ENCODE assay signal across 23 cellular contexts in the genomic region with DNA sequence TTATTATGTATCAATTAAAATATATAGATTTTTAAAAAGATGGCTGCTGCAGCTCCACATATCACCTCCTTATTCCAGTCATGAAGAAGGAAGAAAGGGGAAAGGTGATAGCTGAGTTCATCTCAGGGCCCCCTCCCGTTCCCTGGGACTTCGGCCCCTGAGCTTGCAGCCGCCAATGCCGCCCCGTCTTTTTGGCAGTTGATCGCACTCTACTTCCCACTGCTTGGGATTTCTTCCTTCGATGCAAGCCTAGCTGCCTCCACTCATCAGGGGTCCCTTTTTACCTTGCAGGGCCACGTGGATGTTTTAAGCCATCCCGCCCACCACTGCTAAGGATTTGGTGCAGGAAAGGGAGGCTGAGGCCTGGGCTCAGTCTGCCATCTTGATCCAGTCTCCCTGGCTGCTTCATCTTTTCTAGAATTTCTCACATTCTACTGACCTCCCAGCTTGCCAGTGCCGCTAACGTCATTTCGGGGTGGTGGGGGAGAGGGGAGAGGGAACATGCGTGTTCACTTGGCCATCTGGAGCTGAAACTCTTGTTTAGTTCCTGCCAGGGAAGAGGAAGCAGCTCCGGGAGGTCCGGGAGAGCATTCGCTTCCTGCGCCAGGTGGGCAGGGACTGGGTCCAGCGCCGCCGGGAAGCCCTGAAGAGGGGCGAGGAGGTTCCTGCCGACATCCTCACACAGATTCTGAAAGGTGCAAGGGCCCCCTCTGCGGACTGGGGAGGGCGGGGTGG.
"Had no signal": no experiment of that assay in that cellular context is flagged by ENCODE, and none has a peak within 500 bp of the region (broad histone marks: within the 10 kb centered on the region; RNA-seq: fewer than 3 reads in every experiment).

No MANE protein-coding gene starts in this region.

- H3K27ac ChIP-seq: body of pancreas, colonic mucosa, left ventricle myocardium inferior, neural progenitor cell, pancreas, SK-N-MC, thyroid gland, uterus had no signal

- H3K36me3 Mint-ChIP-seq: activated naive CD8-positive, alpha-beta T cell treated with anti-CD3 and anti-CD28 coated beads for 36 hours; memory B cell; naive B cell had no signal

- H3K36me3 ChIP-seq: colonic mucosa, left ventricle myocardium inferior, neural progenitor cell, pancreas, thyroid gland, uterus had no signal

- H3K27me3 ChIP-seq: body of pancreas, colonic mucosa, neural progenitor cell, pancreas, thyroid gland, uterus had no signal

- H3K9me3 Mint-ChIP-seq: T-helper 2 cell treated with Interferon-gamma antibody and Interleukin-4, amounts not matched to agents 5 μg/mL and 100 μg/mL, for 36 hours had no signal

- H3K4me3 ChIP-seq: body of pancreas, colonic mucosa, left ventricle myocardium inferior, mucosa of descending colon, neural progenitor cell, pancreas, SK-N-MC, thyroid gland, uterus had no signal

- H3K4me3 Mint-ChIP-seq: activated CD4-positive, alpha-beta T cell treated with anti-CD3 and anti-CD28 coated beads for 36 hours; activated naive CD8-positive, alpha-beta T cell treated with anti-CD3 and anti-CD28 coated beads for 36 hours; endodermal cell; memory B cell; naive B cell; neural progenitor cell; T-helper 2 cell treated with Interferon-gamma antibody and Interleukin-4, amounts not matched to agents 5 μg/mL and 100 μg/mL, for 36 hours had no signal

- H3K9me3 ChIP-seq: body of pancreas, colonic mucosa, mucosa of descending colon, pancreas, thyroid gland, uterus had no signal

- H3K27ac Mint-ChIP-seq: activated CD4-positive, alpha-beta T cell treated with anti-CD3 and anti-CD28 coated beads for 36 hours; activated naive CD8-positive, alpha-beta T cell treated with anti-CD3 and anti-CD28 coated beads for 36 hours; endodermal cell; memory B cell; naive B cell; neural progenitor cell; T-helper 2 cell treated with Interferon-gamma antibody and Interleukin-4, amounts not matched to agents 5 μg/mL and 100 μg/mL, for 36 hours had no signal

- DNase-seq: activated CD4-positive, alpha-beta T cell treated with anti-CD3 and anti-CD28 coated beads for 36 hours; activated CD4-positive, alpha-beta T cell treated with anti-CD3 and anti-CD28 coated beads, Interleukin-2, amount 50 U/mL, for 48 hours; activated naive CD4-positive, alpha-beta T cell; activated naive CD8-positive, alpha-beta T cell treated with anti-CD3 and anti-CD28 coated beads for 36 hours; amniotic stem cell; body of pancreas; caudate nucleus; colonic mucosa; endodermal cell; foreskin melanocyte; kidney; left ventricle myocardium inferior; mucosa of descending colon; naive B cell; pancreas; stimulated activated CD8-positive, alpha-beta memory T cell treated with anti-CD3 and anti-CD28 coated beads, Interleukin-4, amount 100 ng/mL, for 48 hours; stimulated activated naive CD4-positive, alpha-beta T cell treated with Interleukin-2 at 50 U/mL for 16 hours; thyroid gland; uterus had no signal

- ATAC-seq: activated CD4-positive, alpha-beta T cell treated with anti-CD3 and anti-CD28 coated beads for 36 hours; body of pancreas; mucosa of descending colon; pancreas had no signal

- H3K4me1 ChIP-seq: body of pancreas, colonic mucosa, left ventricle myocardium inferior, neural progenitor cell, pancreas, thyroid gland, uterus had no signal

- H3K4me1 Mint-ChIP-seq: activated CD4-positive, alpha-beta T cell treated with anti-CD3 and anti-CD28 coated beads for 36 hours; activated naive CD8-positive, alpha-beta T cell treated with anti-CD3 and anti-CD28 coated beads for 36 hours; naive B cell had no signal
